In the genomic region with DNA sequence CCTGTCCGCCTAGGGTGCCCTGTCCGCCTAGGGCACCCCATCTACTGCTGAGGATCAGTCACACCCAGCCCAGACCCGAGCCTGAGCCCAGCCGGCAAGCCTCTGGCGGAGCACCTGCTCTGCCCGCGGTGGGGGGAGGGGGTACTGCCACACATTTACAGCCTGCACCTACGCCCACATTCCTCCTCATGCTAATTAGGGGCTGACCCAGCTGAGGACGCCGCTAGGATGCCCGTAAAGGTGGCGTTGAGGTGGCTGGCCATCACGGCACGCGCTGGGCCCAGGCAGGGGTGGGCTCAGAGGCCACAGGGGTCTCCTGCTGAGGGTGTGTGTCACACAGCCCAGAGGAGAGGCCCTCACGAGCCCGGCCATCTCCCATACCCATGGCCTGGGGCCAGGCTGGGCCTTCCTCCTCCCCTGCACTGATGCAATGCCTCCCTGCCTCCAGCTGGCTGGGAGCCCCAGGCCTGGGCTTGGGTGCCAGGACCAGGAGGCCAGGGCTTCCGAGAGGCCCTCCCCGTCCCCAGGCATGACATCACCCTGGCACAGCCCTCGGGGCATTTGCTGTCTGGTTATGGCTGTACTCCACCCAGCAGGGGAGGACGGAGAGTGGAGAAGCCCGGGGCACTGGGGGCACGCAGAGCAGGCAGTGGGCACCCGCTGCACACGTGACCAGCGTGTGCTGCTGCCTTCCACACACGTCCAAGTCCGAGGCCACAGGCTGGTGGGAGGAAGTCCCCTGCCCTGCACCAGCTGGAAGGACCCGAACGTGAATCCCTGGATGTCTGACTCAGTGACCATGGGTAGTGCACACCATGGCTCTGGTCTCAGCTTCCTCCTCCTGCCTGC, we compare ENCODE assay signal across 8 cellular contexts. TPM values are rescaled to one million over a fixed set of nuclear protein-coding genes. Genes with fewer than 3 reads are reported as not detected.
DNase-seq lines count a peak whose midpoint lies in the region; ATAC-seq and FAIRE-seq lines count a peak whose summit lies in the region.

No MANE protein-coding gene starts in this region.

- H3K36me3 ChIP-seq in duodenal mucosa (ENCODE audit: control insufficient read depth in 1 of 2, insufficient read depth in 2 of 2, low read length in 2 of 2): no peaks in the 10 kb centered on the region
- peaks cover 0 to 85% of the 10 kb centered on the region in 2 experiments for H3K36me3 ChIP-seq in mesenchymal stem cell (ENCODE audit: control insufficient read depth in 1 of 2, insufficient read depth in 2 of 2, low read depth in 1 of 2, low read length in 2 of 2)

- no peak overlapping the region for H4K8ac ChIP-seq in mesenchymal stem cell (ENCODE audit: low read length)

- no peak overlapping the region for H2AFZ ChIP-seq in mesenchymal stem cell (ENCODE audit: low read depth, low read length)

- H2BK5ac ChIP-seq in mesenchymal stem cell (ENCODE audit: low read depth, low read length, poor library complexity, severe bottlenecking): no peak overlapping the region

- peaks cover 3% of the 10 kb centered on the region for H3K79me1 ChIP-seq in mesenchymal stem cell (replicated peaks; ENCODE audit: low read length, poor library complexity, severe bottlenecking)

- H3K4me3 ChIP-seq in duodenal mucosa (ENCODE audit: low read depth in 1 of 2, low read length in 2 of 2): peak overlapping the region; percentile 22 to 28
- H3K4me3 ChIP-seq in mesenchymal stem cell (ENCODE audit: insufficient read depth in 1 of 2, low read depth in 1 of 2, low read length in 2 of 2): no peak overlapping the region

- no peak for ATAC-seq in GM19328 (IDR thresholded peaks at IDR 0.05; ENCODE audit: unreplicated experiment)
- no peak for ATAC-seq in HG03039 (IDR thresholded peaks at IDR 0.05; ENCODE audit: unreplicated experiment)
- ATAC-seq in HG02759 (IDR thresholded peaks at IDR 0.05; ENCODE audit: unreplicated experiment): no peak

- H3K4me1 ChIP-seq in duodenal mucosa (ENCODE audit: control insufficient read depth in 1 of 2, insufficient read depth in 2 of 2, low read length in 2 of 2) (peaks cover 31 to 65% of the 10 kb centered on the region in 2 donors), mesenchymal stem cell (ENCODE audit: control insufficient read depth, insufficient read depth, low read depth, low read length) (peaks cover 34% of the 10 kb centered on the region)

- no peak overlapping the region for H3K4me2 ChIP-seq in mesenchymal stem cell (ENCODE audit: low read length, poor library complexity, severe bottlenecking)

- no peak for FAIRE-seq in urothelium cell line (lab: Jason Lieb, UNC)

- H2BK120ac ChIP-seq in mesenchymal stem cell (ENCODE audit: low read depth, low read length): no peak overlapping the region

- H2AK5ac ChIP-seq in mesenchymal stem cell (ENCODE audit: low read length, severe bottlenecking): peak overlapping the region; percentile 47

- peak; percentile 95 for DNase-seq in Ammon's horn (ENCODE audit: low spot score)
- DNase-seq in NCI-H2196 (lab: John Stamatoyannopoulos, UW; ENCODE audit: unreplicated experiment): peak; percentile 97
- DNase-seq in mesenchymal stem cell: peak; percentile 25
- peak; percentile 87 for DNase-seq in urothelium cell line (ENCODE audit: low spot score)

- H3K27me3 ChIP-seq in duodenal mucosa (ENCODE audit: control insufficient read depth in 1 of 2, insufficient read depth in 2 of 2, low read length in 2 of 2) (no peaks in the 10 kb centered on the region), mesenchymal stem cell (ENCODE audit: control insufficient read depth in 1 of 2, insufficient read depth in 1 of 2, low read length in 2 of 2) (peaks cover 0 to 19% of the 10 kb centered on the region in 2 experiments)

- H2BK12ac ChIP-seq in mesenchymal stem cell (ENCODE audit: low read length in 2 of 2): no peak overlapping the region

- H3K14ac ChIP-seq in mesenchymal stem cell (ENCODE audit: low read length in 2 of 2): no peak overlapping the region

- no peak overlapping the region for H2BK15ac ChIP-seq in mesenchymal stem cell (ENCODE audit: low read depth, poor library complexity, severe bottlenecking)

- H3K9ac ChIP-seq in duodenal mucosa (ENCODE audit: low read depth in 1 of 2, low read length in 2 of 2) (peak overlapping the region in 1 of 2 donors; percentile 43), mesenchymal stem cell (ENCODE audit: low read length) (no peak overlapping the region)

- H3K9me3 ChIP-seq in duodenal mucosa (ENCODE audit: control insufficient read depth in 1 of 2, low read length in 2 of 2) (no peaks in the 10 kb centered on the region), mesenchymal stem cell (ENCODE audit: control insufficient read depth, low read length) (no peaks in the 10 kb centered on the region)

- H3K27ac ChIP-seq in duodenal mucosa (ENCODE audit: low read depth, low read length) (peak overlapping the region; percentile 77), mesenchymal stem cell (ENCODE audit: low read length, poor library complexity, severe bottlenecking) (no peak overlapping the region)

- H4K91ac ChIP-seq in mesenchymal stem cell (ENCODE audit: low read length): peak overlapping the region; percentile 34

- no peak overlapping the region for H3K18ac ChIP-seq in mesenchymal stem cell (ENCODE audit: low read depth in 1 of 2, low read length in 2 of 2)

- no peak overlapping the region for H3K4ac ChIP-seq in mesenchymal stem cell (ENCODE audit: low read depth in 1 of 2, low read length in 2 of 2)

- WGBS in mesenchymal stem cell: 76% methylated on average over 28 of the region's 30 CpGs

- no peak overlapping the region for H3K23ac ChIP-seq in mesenchymal stem cell (ENCODE audit: low read length in 2 of 2)

RNA-seq across cellular contexts. Expression of a gene that starts 12.7 kb away (rescaled TPM):
- 6.2 TPM for polyA plus RNA-seq in mesenchymal stem cell (2013, experiment 1 of 2)
- 5.8 TPM for polyA plus RNA-seq in mesenchymal stem cell (2013, experiment 2 of 2)

RNA-seq across cellular contexts. Expression of a gene that starts 25.8 kb away (rescaled TPM):
- polyA plus RNA-seq in mesenchymal stem cell (2013, experiment 1 of 2): not detected
- polyA plus RNA-seq in mesenchymal stem cell (2013, experiment 2 of 2): not detected

RNA-seq across cellular contexts. Expression of a gene that starts 38.8 kb away (rescaled TPM):
- not detected for polyA plus RNA-seq in mesenchymal stem cell (2013, experiment 1 of 2)
- polyA plus RNA-seq in mesenchymal stem cell (2013, experiment 2 of 2): not detected

RNA-seq across cellular contexts. Expression of a gene that starts 48.9 kb away (rescaled TPM):
- not detected for polyA plus RNA-seq in mesenchymal stem cell (2013, experiment 1 of 2)
- not detected for polyA plus RNA-seq in mesenchymal stem cell (2013, experiment 2 of 2)

Comparison
In these comparisons a context has a peak if more than half of its experiments do, and no peak if none do; other contexts are left out.
1. DNase-seq: peak in every context shown above with its lines; median percentile 97 in NCI-H2196; 95 in Ammon's horn; 87 in urothelium cell line; 25 in mesenchymal stem cell.
2. H3K4me3 ChIP-seq: peak in duodenal mucosa (2 of 2); none in mesenchymal stem cell (0 of 2).